ENCODE assay signal across 8 cellular contexts in the genomic region with DNA sequence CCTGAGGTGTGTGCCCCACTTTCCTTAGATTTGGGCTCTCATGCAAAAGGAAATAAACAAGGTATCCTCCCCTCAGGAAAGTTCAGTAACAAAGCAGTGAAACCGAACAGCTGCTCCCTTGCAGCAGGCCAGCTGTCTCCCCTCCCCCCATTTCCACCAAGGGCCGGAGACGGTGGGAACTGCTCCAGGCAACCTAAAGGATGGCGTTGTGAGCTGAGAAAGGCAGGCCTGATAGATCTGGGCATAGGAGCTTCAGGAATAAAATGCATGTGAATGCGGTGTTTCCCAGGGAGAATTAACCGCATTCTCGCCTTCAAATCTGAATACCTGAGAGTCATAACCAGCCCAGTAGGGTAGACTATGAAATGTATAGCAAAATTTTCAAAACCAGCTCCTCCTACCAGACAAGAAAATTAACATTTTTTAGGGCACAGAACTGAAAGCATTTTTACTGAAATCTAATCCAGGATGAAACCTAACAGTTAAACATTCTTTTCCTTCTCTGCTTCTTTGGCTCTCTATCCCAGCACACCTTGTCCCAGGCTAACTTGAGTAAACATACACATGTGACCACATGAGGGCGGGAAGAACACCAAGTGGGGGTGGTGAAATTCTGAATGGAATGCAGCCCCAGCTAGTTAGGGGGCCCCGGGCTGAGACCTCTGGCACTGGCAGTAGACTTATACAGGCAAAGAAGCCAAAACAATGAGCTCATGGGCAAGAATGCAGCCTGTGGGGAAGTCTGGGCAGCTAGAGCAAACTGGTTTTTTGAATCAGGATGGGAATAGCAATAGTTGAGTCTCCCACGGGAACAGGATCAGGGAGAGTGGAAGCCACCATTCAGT. TPM values are rescaled to one million over a fixed set of nuclear protein-coding genes. Genes with fewer than 3 reads are reported as not detected.
DNase-seq lines count a peak whose midpoint lies in the region; ATAC-seq and TF ChIP-seq lines count a peak whose summit lies in the region.

No MANE protein-coding gene starts in this region.

- TF ChIP-seq EP300 in tibial nerve (IDR thresholded peaks at IDR 0.05), result peak; percentile 99 to 100

- H3K4me3 ChIP-seq in H7 (ENCODE audit: insufficient read depth, low read depth, low read length) (no peak overlapping the region), esophagus squamous epithelium (peak overlapping the region; percentile 4 to 58 (median 36)), muscle layer of duodenum (ENCODE audit: low read depth in 1 of 2, low read length in 2 of 2) (peak overlapping the region; percentile 45 to 52), tibial nerve (peak overlapping the region; percentile 18 to 51 (median 38))

- no peaks in the 10 kb centered on the region for H3K9me3 ChIP-seq in esophagus squamous epithelium
- H3K9me3 ChIP-seq in muscle layer of duodenum (ENCODE audit: control insufficient read depth in 1 of 2, low read length in 2 of 2), result no peaks in the 10 kb centered on the region
- no peaks in the 10 kb centered on the region for H3K9me3 ChIP-seq in tibial nerve

- H3K4me1 ChIP-seq in esophagus squamous epithelium, result peaks cover 76 to 100% (median 91%) of the 10 kb centered on the region in 3 donors
- peaks cover 41 to 84% of the 10 kb centered on the region in 2 donors for H3K4me1 ChIP-seq in muscle layer of duodenum (ENCODE audit: control insufficient read depth in 1 of 2, insufficient read depth in 2 of 2, low read length in 2 of 2)
- peaks cover 5 to 100% (median 90%) of the 10 kb centered on the region in 4 donors for H3K4me1 ChIP-seq in tibial nerve

- H3K27me3 ChIP-seq in H7 (ENCODE audit: control insufficient read depth, insufficient read depth, low read length) (no peaks in the 10 kb centered on the region), esophagus squamous epithelium (no peaks in the 10 kb centered on the region), muscle layer of duodenum (ENCODE audit: low read depth, low read length) (no peaks in the 10 kb centered on the region), tibial nerve (no peaks in the 10 kb centered on the region)

- DNase-seq in DMS53 treated with DMSO at 0.1 percent for 48 hours (lab: John Stamatoyannopoulos, UW; ENCODE audit: unreplicated experiment) (peak; percentile 62), H7 (peak; percentile 81), NCI-H2107 (lab: John Stamatoyannopoulos, UW) (peak; percentile 66), esophagus squamous epithelium (lab: John Stamatoyannopoulos, UW) (no peak), tibial nerve (ENCODE audit: low spot score in 2 of 2) (peak; percentile 89 to 94)
- DNase-seq in activated CD8-positive, alpha-beta memory T cell treated with anti-CD3 and anti-CD28 coated beads, Interleukin-2, amount 50 U/mL, for 48 hours, result peak; percentile 83

- TF ChIP-seq POLR2A in esophagus squamous epithelium (IDR thresholded peaks at IDR 0.05), result peak in 1 of 4 donors; percentile 37
- peak; percentile 21 to 59 for TF ChIP-seq POLR2A in tibial nerve (IDR thresholded peaks at IDR 0.05)

- WGBS in esophagus squamous epithelium, 2 donors, result 2 to 3% methylated on average over 10 of the region's 10 CpGs
- 2 to 4% methylated on average over 10 of the region's 10 CpGs for WGBS in tibial nerve, 2 donors

- intact Hi-C loops in esophagus squamous epithelium (cut with DNase I), result no loop called here

- TF ChIP-seq CTCF in esophagus squamous epithelium (IDR thresholded peaks at IDR 0.05) (peak in 2 of 6 experiments; percentile 4 to 17), tibial nerve (IDR thresholded peaks at IDR 0.05) (peak in 1 of 5 experiments; percentile 32)

- no peak for ATAC-seq in GM19452 (IDR thresholded peaks at IDR 0.05; ENCODE audit: unreplicated experiment)

- H3K27ac ChIP-seq in esophagus squamous epithelium (peak overlapping the region; percentile 92 to 100 (median 98)), muscle layer of duodenum (ENCODE audit: low read length) (peak overlapping the region; percentile 88), tibial nerve (peak overlapping the region; percentile 97 to 100 (median 99))

- H3K36me3 ChIP-seq in H7 (replicated peaks; ENCODE audit: control insufficient read depth, insufficient read depth, low read length) (peaks cover 1% of the 10 kb centered on the region), esophagus squamous epithelium (peaks cover 0 to 22% (median 5%) of the 10 kb centered on the region in 3 donors), muscle layer of duodenum (ENCODE audit: control insufficient read depth in 1 of 2, insufficient read depth in 2 of 2, low read length in 2 of 2) (peaks cover 4 to 24% of the 10 kb centered on the region in 2 donors), tibial nerve (peaks cover 0 to 27% (median 3%) of the 10 kb centered on the region in 3 donors)

RNA-seq across cellular contexts. Expression of gene MCL1, which starts 11.5 kb away (rescaled TPM):
- 165 and 234 TPM in 2 replicates for total RNA-seq in H7 (2014; rRNA removed; shearing (Covaris generic))
- total RNA-seq in esophagus squamous epithelium (100 to 1,000 TPM; 167 to 256 (median 216) TPM), tibial nerve (100 to 1,000 TPM; 235 to 306 (median 258) TPM)

RNA-seq across cellular contexts. Expression of gene ADAMTSL4, which starts 18.7 kb away (rescaled TPM):
- total RNA-seq in H7 (2014; rRNA removed; shearing (Covaris generic)), result 4.2 and 8.1 TPM in 2 replicates
- total RNA-seq in esophagus squamous epithelium (10 to 100 TPM; 30.6 to 76.8 (median 43.3) TPM), tibial nerve (100 to 1,000 TPM in 2 of 4 donors, 10 to 100 TPM in 2; 54.4 to 132 (median 93.2) TPM)

RNA-seq across cellular contexts. Expression of gene FALEC, which starts 52.4 kb away (rescaled TPM):
- total RNA-seq in H7 (2014; rRNA removed; shearing (Covaris generic)), result 1.7 and 2.6 TPM in 2 replicates
- total RNA-seq in esophagus squamous epithelium (1 to 10 TPM in 1 of 4 donors, not detected in 3; 3.6 TPM), tibial nerve (not detected)
